In the genomic region with DNA sequence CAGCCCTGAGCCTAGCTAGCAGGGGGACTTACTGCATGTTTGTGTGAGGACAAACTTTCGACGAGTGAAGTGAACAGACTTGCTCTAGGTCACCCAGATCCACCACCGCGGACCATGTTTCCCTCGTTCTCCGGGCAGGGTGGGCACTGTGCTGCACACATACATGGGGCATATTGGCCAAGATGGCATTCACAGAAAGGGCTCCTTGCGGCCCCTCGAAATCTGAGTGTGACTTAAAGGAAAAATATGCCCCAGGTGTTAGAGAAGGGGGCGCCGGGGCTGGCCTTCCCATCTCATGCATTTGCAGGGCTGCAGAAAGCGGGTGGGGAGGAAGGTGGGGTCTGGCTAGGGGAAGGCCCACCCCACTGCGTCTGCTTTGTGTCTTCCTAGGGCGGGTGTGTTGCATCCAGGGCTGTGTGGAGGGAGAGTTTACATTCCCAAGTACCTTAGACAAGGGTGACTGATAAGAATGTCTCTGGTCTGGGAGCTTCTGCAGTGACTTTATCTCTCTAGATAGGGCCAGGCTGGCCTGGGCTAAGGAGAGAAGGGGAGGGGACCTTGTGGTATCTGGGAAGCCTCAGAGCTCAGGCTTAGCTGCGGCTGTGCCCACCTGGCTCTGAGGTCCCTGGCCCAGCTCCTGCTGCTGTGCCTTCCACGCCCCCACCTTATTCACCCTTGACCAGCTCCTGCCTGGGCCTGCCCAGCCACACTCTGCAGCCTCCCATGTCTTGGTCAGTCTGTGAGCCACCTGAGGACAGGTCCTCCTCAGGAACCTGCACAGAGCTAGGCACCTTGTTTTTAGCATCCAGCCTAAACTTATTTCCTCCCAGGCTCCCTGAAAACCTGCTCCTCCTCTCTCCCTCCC, we compare ENCODE assay signal across 1 cellular context.
TF ChIP-seq lines count a peak whose summit lies in the region.

No MANE protein-coding gene starts in this region.

TF ChIP-seq in SK-N-SH treated with all-trans-retinoic acid at 6 μM for 48 hours, 23 proteins besides CTCF, POLR2A, EP300 and RAD21 (continued from another document):
- no peak for TF ChIP-seq PATZ1 (CRISPR knock-in tag; IDR thresholded peaks at IDR 0.05; ENCODE audit: borderline replicate concordance)
- TF ChIP-seq BACH2 (CRISPR knock-in tag; IDR thresholded peaks at IDR 0.05; ENCODE audit: borderline replicate concordance), result no peak
- TF ChIP-seq ISL1 (CRISPR knock-in tag; IDR thresholded peaks at IDR 0.05), result no peak
- TF ChIP-seq GLIS3 (CRISPR knock-in tag; IDR thresholded peaks at IDR 0.05), result no peak
- TF ChIP-seq ZFP30 (CRISPR knock-in tag; IDR thresholded peaks at IDR 0.05), result no peak
- no peak for TF ChIP-seq RARB (CRISPR knock-in tag; IDR thresholded peaks at IDR 0.05)
- TF ChIP-seq, protein P1, sequence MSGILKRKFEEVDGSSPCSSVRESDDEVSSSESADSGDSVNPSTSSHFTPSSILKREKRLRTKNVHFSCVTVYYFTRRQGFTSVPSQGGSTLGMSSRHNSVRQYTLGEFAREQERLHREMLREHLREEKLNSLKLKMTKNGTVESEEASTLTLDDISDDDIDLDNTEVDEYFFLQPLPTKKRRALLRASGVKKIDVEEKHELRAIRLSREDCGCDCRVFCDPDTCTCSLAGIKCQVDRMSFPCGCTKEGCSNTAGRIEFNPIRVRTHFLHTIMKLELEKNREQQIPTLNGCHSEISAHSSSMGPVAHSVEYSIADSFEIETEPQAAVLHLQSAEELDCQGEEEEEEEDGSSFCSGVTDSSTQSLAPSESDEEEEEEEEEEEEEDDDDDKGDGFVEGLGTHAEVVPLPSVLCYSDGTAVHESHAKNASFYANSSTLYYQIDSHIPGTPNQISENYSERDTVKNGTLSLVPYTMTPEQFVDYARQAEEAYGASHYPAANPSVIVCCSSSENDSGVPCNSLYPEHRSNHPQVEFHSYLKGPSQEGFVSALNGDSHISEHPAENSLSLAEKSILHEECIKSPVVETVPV (CRISPR knock-in tag; IDR thresholded peaks at IDR 0.05), result no peak
- TF ChIP-seq PPARA (CRISPR knock-in tag; IDR thresholded peaks at IDR 0.05; ENCODE audit: borderline replicate concordance), result no peak
TF ChIP-seq in SK-N-SH treated with all-trans-retinoic acid at 6 μM for 48 hours: peak in this region for 0.
